23 cellular contexts compared by ENCODE assay signal in genomic region chr1:235408503-235408960, GRCh38. TPM values are rescaled to one million over a fixed set of nuclear protein-coding genes. Genes with fewer than 3 reads are reported as not detected.
DNase-seq lines count a peak whose midpoint lies in the region; ATAC-seq, FAIRE-seq and TF ChIP-seq lines count a peak whose summit lies in the region.
"Had no signal": no experiment of that assay in that cellular context is flagged by ENCODE, and none has a peak within 500 bp of the region (broad histone marks: within the 10 kb centered on the region; RNA-seq: fewer than 3 reads in every experiment).

No MANE protein-coding gene starts in this region.

- peaks cover 13% of the 10 kb centered on the region for H3K79me2 ChIP-seq in HepG2 (ENCODE audit: insufficient read depth, low read length)

- FAIRE-seq in HepG2 (lab: Jason Lieb, UNC), result peak; percentile 60

- CTCF ChIA-PET in HepG2 (lab: Yijun Ruan, JAX; ENCODE audit: low intra/inter-chr PET ratio, low total read pairs), result no interaction called here

- peaks cover 8% of the 10 kb centered on the region for H3K4me1 Mint-ChIP-seq in T-helper 17 cell

- TF ChIP-seq EP300 in HepG2 (IDR thresholded peaks at IDR 0.05; ENCODE audit: low read depth in 2 of 2, low read length in 2 of 2) (peak in 1 of 2 experiments; percentile 69; a peak in 2 of 4 replicates), HepG2 (CRISPR knock-in tag; IDR thresholded peaks at IDR 0.05; ENCODE audit: borderline replicate concordance) (no peak)

- no TSS peak for BruUV-seq in HepG2 (replicated peaks; lab: Mats Ljungman, UMichigan)

- H3K4me1 ChIP-seq in HepG2 (ENCODE audit: insufficient read depth, low read length), result peaks cover 76% of the 10 kb centered on the region
- H3K4me1 ChIP-seq: sigmoid colon had no signal

- H3K9ac ChIP-seq in HepG2 (ENCODE audit: insufficient read depth, low read depth, low read length), result peak overlapping the region; percentile 79

- in situ Hi-C loops in G401 (cut with HindIII; ENCODE audit: low sequenced_read_pairs) (no loop called here), HepG2 (cut with HindIII; ENCODE audit: extremely low pct_ligation_motif_present, low pct_unique_long_range_greater_than_20kb) (no loop called here)

- WGBS in HepG2 (ENCODE audit: low lambda C conversion rate), result 4% methylated on average over 3 of the region's 3 CpGs

- TF ChIP-seq POLR2A in HepG2 (IDR thresholded peaks at IDR 0.05; ENCODE audit: insufficient read depth in 1 of 2, low read depth in 2 of 2, low read length in 2 of 2), result peak in 1 of 2 experiments; percentile 19; a peak in 1 of 4 replicates

- H3K27me3 Mint-ChIP-seq in T-helper 17 cell, result no peaks in the 10 kb centered on the region
- H3K27me3 Mint-ChIP-seq: activated CD4-positive, alpha-beta memory T cell treated with anti-CD3 and anti-CD28 coated beads for 36 hours; activated naive CD4-positive, alpha-beta T cell treated with anti-CD3 and anti-CD28 coated beads, Interleukin-2, amount 10 ng/mL, durations not matched to agents 7 days and 5 days; activated T-cell treated with anti-CD3 and anti-CD28 coated beads, Interleukin-2, amount 50 U/mL, for 24 hours had no signal

- peak overlapping the region; percentile 77 for H3K4me2 ChIP-seq in HepG2 (ENCODE audit: low read depth, low read length)

- no peaks in the 10 kb centered on the region for H4K20me1 ChIP-seq in HepG2 (ENCODE audit: insufficient read depth, low read length)

- peak overlapping the region; percentile 4 to 38 (median 29); a peak in 3 of 6 replicates for H3K4me3 ChIP-seq in HepG2 (replicated peaks in 1 of 3; ENCODE audit: insufficient read depth in 1 of 3, low read depth in 2 of 3, low read length in 3 of 3)
- H3K4me3 ChIP-seq: gastroesophageal sphincter, left ventricle myocardium inferior, sigmoid colon, stomach, vagina had no signal

- no peaks in the 10 kb centered on the region for H3K9me3 ChIP-seq in T-helper 17 cell (ENCODE audit: control insufficient read depth, low read length, poor library complexity, severe bottlenecking)
- no peaks in the 10 kb centered on the region for H3K9me3 ChIP-seq in HepG2 (ENCODE audit: low read length)
- H3K9me3 ChIP-seq: gastroesophageal sphincter, left ventricle myocardium inferior, sigmoid colon, stomach, vagina had no signal

- intact Hi-C loops in HepG2 (cut with micrococcal nuclease; ENCODE audit: unreplicated experiment), result no loop called here

- ATAC-seq in T-helper 17 cell (no peak), HepG2 (peak; percentile 76), GM18909 (IDR thresholded peaks at IDR 0.05; ENCODE audit: poor library complexity, unreplicated experiment) (no peak)
- ATAC-seq: gastroesophageal sphincter had no signal

- no peak for TF ChIP-seq CTCF in 22Rv1 (IDR thresholded peaks at IDR 0.05)
- no peak for TF ChIP-seq CTCF in HepG2 (CRISPR knock-in tag; IDR thresholded peaks at IDR 0.05)

- H3K27ac ChIP-seq in 22Rv1 (peak overlapping the region; percentile 46), HepG2 (ENCODE audit: extremely low read length, insufficient read depth, low read length) (peak overlapping the region; percentile 99)
- H3K27ac ChIP-seq: epithelial cell of prostate, gastroesophageal sphincter, left ventricle myocardium inferior, sigmoid colon, stomach, vagina had no signal

- no peak for TF ChIP-seq RAD21 in HepG2 (CRISPR knock-in tag; IDR thresholded peaks at IDR 0.05)

- H3K27me3 ChIP-seq in HepG2 (ENCODE audit: control insufficient read depth in 1 of 2, insufficient read depth in 2 of 2, low read length in 2 of 2), result no peaks in the 10 kb centered on the region
- H3K27me3 ChIP-seq: gastroesophageal sphincter, sigmoid colon, stomach, vagina had no signal

- POLR2A ChIA-PET in HepG2 (lab: Yijun Ruan, JAX), result interaction anchor here (1.0 to 2.4 kb wide), 8 partner anchors 10 to 303 kb away, joined by 3 to 12 read pairs (median 6); partner anchors contain the start of genes ARID4B, GGPS1, RBM34 and TBCE

- DNase-seq in G401 (ENCODE audit: low spot score), result peak; percentile 29
- no peak for DNase-seq in T-helper 17 cell
- peak; percentile 80 for DNase-seq in HepG2 (ENCODE audit: low spot score)
- DNase-seq in NOMO-1 treated with DMSO at 0.1 percent for 48 hours (lab: John Stamatoyannopoulos, UW; ENCODE audit: unreplicated experiment), result no peak
- DNase-seq in NCI-H526 treated with DMSO at 0.1 percent for 48 hours (lab: John Stamatoyannopoulos, UW), result no peak
- no peak for DNase-seq in germinal center (ENCODE audit: low spot score)
- DNase-seq: activated CD4-positive, alpha-beta memory T cell treated with anti-CD3 and anti-CD28 coated beads for 36 hours; activated naive CD4-positive, alpha-beta T cell treated with anti-CD3 and anti-CD28 coated beads, Interleukin-2, amount 10 ng/mL, durations not matched to agents 7 days and 5 days; activated T-cell treated with anti-CD3 and anti-CD28 coated beads, Interleukin-2, amount 50 U/mL, for 24 hours; Kasumi-1; left ventricle myocardium inferior; NCI-H1092; NCI-H2081; NCI-H748 treated with DMSO at 0.1 percent for 48 hours; nucleus accumbens; sigmoid colon; stimulated activated CD4-positive, alpha-beta T cell treated with anti-CD3 and anti-CD28 coated beads, Interleukin-2, amount 100 ng/mL, for 24 hours; stomach had no signal

- H3K27ac Mint-ChIP-seq in T-helper 17 cell, result peak overlapping the region; percentile 51
- H3K27ac Mint-ChIP-seq: activated CD4-positive, alpha-beta memory T cell treated with anti-CD3 and anti-CD28 coated beads for 36 hours; activated naive CD4-positive, alpha-beta T cell treated with anti-CD3 and anti-CD28 coated beads, Interleukin-2, amount 10 ng/mL, durations not matched to agents 7 days and 5 days; activated T-cell treated with anti-CD3 and anti-CD28 coated beads, Interleukin-2, amount 50 U/mL, for 24 hours had no signal

- 0 out of 5 replicates have a peak, but pooled peaks cover 0 to 2% of the 10 kb centered on the region in 2 experiments for H3K36me3 ChIP-seq in HepG2 (replicated peaks in 1 of 2; ENCODE audit: control insufficient read depth in 1 of 2, insufficient read depth in 2 of 2, low read length in 2 of 2)
- H3K36me3 ChIP-seq: sigmoid colon, vagina had no signal

- no peak overlapping the region for H2AFZ ChIP-seq in HepG2 (ENCODE audit: low read length)

- H3K36me3 Mint-ChIP-seq in T-helper 17 cell (ENCODE audit: low read depth), result no peaks in the 10 kb centered on the region

- H3K4me3 Mint-ChIP-seq in T-helper 17 cell, result no peak overlapping the region
- H3K4me3 Mint-ChIP-seq: activated CD4-positive, alpha-beta memory T cell treated with anti-CD3 and anti-CD28 coated beads for 36 hours; activated naive CD4-positive, alpha-beta T cell treated with anti-CD3 and anti-CD28 coated beads, Interleukin-2, amount 10 ng/mL, durations not matched to agents 7 days and 5 days; activated T-cell treated with anti-CD3 and anti-CD28 coated beads, Interleukin-2, amount 50 U/mL, for 24 hours had no signal

TF ChIP-seq in HepG2, 621 proteins besides CTCF, POLR2A, EP300 and RAD21 (continues in another document):
- TF ChIP-seq ZNF101 (CRISPR knock-in tag; IDR thresholded peaks at IDR 0.05; ENCODE audit: borderline replicate concordance, low read depth) (no peak), ZBTB34 (CRISPR knock-in tag; IDR thresholded peaks at IDR 0.05) (no peak), HNF4A (CRISPR knock-in tag; IDR thresholded peaks at IDR 0.05) (peak; percentile 55)

RNA-seq across cellular contexts. Expression of gene TBCE, which starts 41.3 kb away (rescaled TPM):
- total RNA-seq in G401 (2014; rRNA removed; shearing (Covaris generic)), result 59.9 and 69.7 TPM in 2 replicates
- total RNA-seq in T-helper 17 cell (10 to 100 TPM; 14.6 to 18.3 TPM), HepG2 (2016; rRNA removed; fragmentation: Illumina TruSeq; extraction: Trizol) (25.6 and 33.0 TPM in 2 replicates)
- total RNA-seq in HepG2 (2016; cell fraction: cytosol; rRNA removed; fragmentation: Illumina TruSeq; extraction: Trizol; ENCODE audit: low read depth), result 14.7 and 15.8 TPM in 2 replicates
- total RNA-seq in HepG2 (2016; cell fraction: insoluble cytoplasmic fraction; rRNA removed; fragmentation: Illumina TruSeq; extraction: Trizol), result 26.3 and 39.6 TPM in 2 replicates
- 11.4 and 12.5 TPM in 2 replicates for total RNA-seq in HepG2 (2016; cell fraction: membrane; rRNA removed; fragmentation: Illumina TruSeq; extraction: Trizol)
- total RNA-seq in HepG2 (2016; cell fraction: nucleus; rRNA removed; fragmentation: Illumina TruSeq; extraction: Trizol), result 21.0 and 25.5 TPM in 2 replicates
- polyA plus RNA-seq in HepG2 (2011; rRNA removed), result 24.4 and 31.1 TPM in 2 replicates
- polyA plus RNA-seq in HepG2 (2011; cell fraction: cytosol; rRNA removed), result 15.6 and 21.0 TPM in 2 replicates
- 26.3 and 27.5 TPM in 2 replicates for polyA plus RNA-seq in HepG2 (2011; cell fraction: nucleus; rRNA removed)
- 35.3 and 48.1 TPM in 2 replicates for polyA plus RNA-seq in HepG2 (2012)
- 5.5 and 5.9 TPM in 2 replicates for polyA plus RNA-seq in HepG2 (2016; cell fraction: cytosol; fragmentation: Illumina TruSeq; extraction: Trizol; ENCODE audit: low read depth)
- 33.2 and 36.2 TPM in 2 replicates for polyA plus RNA-seq in HepG2 (2016; cell fraction: insoluble cytoplasmic fraction; fragmentation: Illumina TruSeq; extraction: Trizol; ENCODE audit: low read depth)
- 7.0 and 7.4 TPM in 2 replicates for polyA plus RNA-seq in HepG2 (2016; cell fraction: membrane; fragmentation: Illumina TruSeq; extraction: Trizol; ENCODE audit: low read depth)
- polyA plus RNA-seq in HepG2 (2016; cell fraction: nucleus; fragmentation: Illumina TruSeq; extraction: Trizol; ENCODE audit: insufficient read depth, low read depth), result 60.6 and 63.9 TPM in 2 replicates
- polyA minus RNA-seq in HepG2 (2011; rRNA and poly(A)+ RNA removed; ENCODE audit: low replicate concordance), result 9.1 and 14.9 TPM in 2 replicates
- 13.1 and 16.3 TPM in 2 replicates for polyA minus RNA-seq in HepG2 (2011; cell fraction: cytosol; rRNA and poly(A)+ RNA removed)
- polyA minus RNA-seq in HepG2 (2011; cell fraction: nucleus; rRNA and poly(A)+ RNA removed), result 44.9 and 47.3 TPM in 2 replicates

Comparison
In these comparisons a context has a peak if more than half of its experiments do, and no peak if none do; other contexts are left out.
1. DNase-seq: peak in G401 (single experiment) and HepG2 (single experiment); none in T-helper 17 cell (0 of 3), NOMO-1 treated with DMSO at 0.1 percent for 48 hours (single experiment), NCI-H526 treated with DMSO at 0.1 percent for 48 hours (single experiment) and germinal center (single experiment).